Comparison of ENCODE assay signal across 13 cellular contexts in the genomic region with DNA sequence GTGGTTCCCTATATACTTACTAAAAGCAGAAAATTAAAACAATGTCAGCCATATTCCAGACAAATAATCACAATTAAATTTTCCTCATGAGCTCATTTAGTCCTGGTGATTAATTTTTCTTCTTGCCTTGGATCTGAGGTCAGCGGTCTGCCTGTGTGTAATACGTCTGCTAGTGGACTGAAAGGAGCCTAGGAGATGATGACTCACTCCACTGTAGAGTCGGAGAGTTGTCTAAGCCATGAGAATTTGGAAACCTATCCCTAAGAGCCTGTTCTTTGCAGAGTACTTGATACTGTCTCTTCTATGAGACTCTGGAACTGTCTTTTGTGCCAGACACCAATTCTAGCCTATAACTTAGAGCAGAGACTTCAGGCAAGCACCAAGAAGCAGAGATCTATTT.
DNase-seq lines count a peak whose midpoint lies in the region; ATAC-seq, FAIRE-seq and TF ChIP-seq lines count a peak whose summit lies in the region.
"Had no signal": no experiment of that assay in that cellular context is flagged by ENCODE, and none has a peak within 500 bp of the region (broad histone marks: within the 10 kb centered on the region; RNA-seq: fewer than 3 reads in every experiment).

No MANE protein-coding gene starts in this region.

- H2AK5ac ChIP-seq in trophoblast cell (ENCODE audit: low read length) = no peak overlapping the region

- no peak for TF ChIP-seq POLR2A in endothelial cell of umbilical vein (IDR thresholded peaks at IDR 0.05; ENCODE audit: low read depth, low read length)

- H4K12ac ChIP-seq in trophoblast cell (ENCODE audit: low read depth, low read length) = no peak overlapping the region

- H3K4me3 ChIP-seq in endothelial cell of umbilical vein (replicated peaks in 1 of 3; ENCODE audit: insufficient read depth in 1 of 3, low read depth in 1 of 3, low read length in 3 of 3) = no peak overlapping the region
- H3K4me3 ChIP-seq in trophoblast cell (ENCODE audit: low read depth, low read length) = no peak overlapping the region

- no TSS peak for BruUV-seq in endothelial cell of umbilical vein (replicated peaks; lab: Mats Ljungman, UMichigan)

- ATAC-seq in HG02870 (IDR thresholded peaks at IDR 0.05; ENCODE audit: unreplicated experiment) = no peak
- ATAC-seq in HG03469 (IDR thresholded peaks at IDR 0.05; ENCODE audit: unreplicated experiment) = no peak

- no peak overlapping the region for H4K8ac ChIP-seq in trophoblast cell (ENCODE audit: low read depth, low read length)

- no peak for FAIRE-seq in endothelial cell of umbilical vein (lab: Jason Lieb, UNC)

- dilution Hi-C loops in endothelial cell of umbilical vein (cut with MboI; ENCODE audit: extremely low pct_ligation_motif_present, low sequenced_read_pairs) = no loop called here

- intact Hi-C loops in endothelial cell of umbilical vein (cut with micrococcal nuclease) (no loop called here), posterior vena cava (cut with DNase I) (no loop called here)

- no peaks in the 10 kb centered on the region for H4K20me1 ChIP-seq in endothelial cell of umbilical vein (replicated peaks; ENCODE audit: control insufficient read depth, extremely low read depth, insufficient read depth, low read length)

- no peak overlapping the region for H4K91ac ChIP-seq in trophoblast cell (ENCODE audit: low read depth, low read length)

- no peaks in the 10 kb centered on the region for H3K9me1 ChIP-seq in endothelial cell of umbilical vein (replicated peaks; ENCODE audit: control insufficient read depth, extremely low read depth, insufficient read depth, low read length)

- H2AFZ ChIP-seq in endothelial cell of umbilical vein (ENCODE audit: low read depth, low read length) = peak overlapping the region; percentile 41
- no peak overlapping the region for H2AFZ ChIP-seq in trophoblast cell (ENCODE audit: insufficient read depth, low read length, poor library complexity)

- no peak overlapping the region for H3K23ac ChIP-seq in trophoblast cell (ENCODE audit: low read length)

- H3K79me1 ChIP-seq in trophoblast cell (ENCODE audit: low read length) = no peaks in the 10 kb centered on the region

- no CpG with 5 or more reads among the region's 3 CpGs for WGBS in trophoblast cell (ENCODE audit: extremely low coverage, insufficient coverage, insufficient read length)

- H3K9me3 ChIP-seq in endothelial cell of umbilical vein (replicated peaks; ENCODE audit: control insufficient read depth, insufficient read depth, low read length) (no peaks in the 10 kb centered on the region), trophoblast cell (ENCODE audit: insufficient read depth, low read depth, low read length) (peaks cover 2% of the 10 kb centered on the region)

- no peak overlapping the region for H2BK12ac ChIP-seq in trophoblast cell (ENCODE audit: low read length)

- H3K27me3 ChIP-seq in endothelial cell of umbilical vein (ENCODE audit: control insufficient read depth in 2 of 2, insufficient read depth in 2 of 2, low read length in 2 of 2) (no peaks in the 10 kb centered on the region), trophoblast cell (ENCODE audit: insufficient read depth, low read length) (no peaks in the 10 kb centered on the region)

- TF ChIP-seq CTCF in endothelial cell of umbilical vein (IDR thresholded peaks at IDR 0.05; ENCODE audit: extremely low read depth in 1 of 2, insufficient read depth in 1 of 2, low read depth in 1 of 2, low read length in 2 of 2) = no peak

- DNase-seq in ELR (ENCODE audit: low read depth) (peak; percentile 96), NCI-H226 (peak; percentile 74), endothelial cell of umbilical vein (ENCODE audit: low read depth, low spot score) (peak; percentile 24), trophoblast cell (peak; percentile 33 to 58), KG1 (lab: John Stamatoyannopoulos, UW) (no peak), posterior vena cava (ENCODE audit: low spot score) (no peak)
- DNase-seq: dermis blood vessel endothelial cell, DND-41, H9, NCI-H1436, nucleus accumbens had no signal

- CTCF ChIA-PET in endothelial cell of umbilical vein (lab: Charles Lee) = no interaction called here

- H3K18ac ChIP-seq in trophoblast cell (ENCODE audit: low read length) = no peak overlapping the region

- no peaks in the 10 kb centered on the region for H3K4me1 ChIP-seq in endothelial cell of umbilical vein (ENCODE audit: control insufficient read depth, extremely low read depth, insufficient read depth, low read length)
- no peaks in the 10 kb centered on the region for H3K4me1 ChIP-seq in trophoblast cell (ENCODE audit: control insufficient read depth in 1 of 2, insufficient read depth in 2 of 2, low read length in 2 of 2)

- H3K79me2 ChIP-seq in endothelial cell of umbilical vein (ENCODE audit: control insufficient read depth, insufficient read depth, low read length) (no peaks in the 10 kb centered on the region), trophoblast cell (ENCODE audit: control insufficient read depth, insufficient read depth, low read length, poor library complexity) (no peaks in the 10 kb centered on the region)

- H3K4me2 ChIP-seq in endothelial cell of umbilical vein (ENCODE audit: insufficient read depth, low read length) = no peak overlapping the region
- no peak overlapping the region for H3K4me2 ChIP-seq in trophoblast cell (ENCODE audit: low read length)

- H3K27ac ChIP-seq in endothelial cell of umbilical vein (ENCODE audit: insufficient read depth, low read depth, low read length) (no peak overlapping the region), trophoblast cell (ENCODE audit: low read depth, low read length) (no peak overlapping the region)

- no peak overlapping the region for H2BK120ac ChIP-seq in trophoblast cell (ENCODE audit: insufficient read depth, low read length, poor library complexity)

- no peak overlapping the region for H3K4ac ChIP-seq in trophoblast cell (ENCODE audit: low read depth, low read length)

- H2BK5ac ChIP-seq in trophoblast cell (ENCODE audit: low read depth, low read length, poor library complexity) = no peak overlapping the region

- no peaks in the 10 kb centered on the region for H3K36me3 ChIP-seq in endothelial cell of umbilical vein (ENCODE audit: control insufficient read depth in 2 of 2, extremely low read depth in 1 of 2, insufficient read depth in 2 of 2, low read length in 2 of 2)
- H3K36me3 ChIP-seq in trophoblast cell (ENCODE audit: control insufficient read depth in 1 of 2, insufficient read depth in 2 of 2, low read length in 2 of 2) = no peaks in the 10 kb centered on the region

- POLR2A ChIA-PET in endothelial cell of umbilical vein (lab: Charles Lee) = no interaction called here

- no peak overlapping the region for H3K9ac ChIP-seq in endothelial cell of umbilical vein (replicated peaks; ENCODE audit: extremely low read depth, insufficient read depth, low read length)
- no peak overlapping the region for H3K9ac ChIP-seq in trophoblast cell (ENCODE audit: low read length)

- no peak overlapping the region for H3K14ac ChIP-seq in trophoblast cell (ENCODE audit: low read length)

TF ChIP-seq in endothelial cell of umbilical vein, 7 proteins besides CTCF, POLR2A, EP300 and RAD21:
- TF ChIP-seq MYC (IDR thresholded peaks at IDR 0.05; ENCODE audit: low read depth, low read length) (no peak), POLR2AphosphoS5 (IDR thresholded peaks at IDR 0.05; ENCODE audit: insufficient read depth, low read depth, low read length) (no peak), FOS (IDR thresholded peaks at IDR 0.05; ENCODE audit: borderline replicate concordance, insufficient read depth, low read length) (peak; percentile 64)

Comparison
In these comparisons a context has a peak if more than half of its experiments do, and no peak if none do; other contexts are left out.
1. DNase-seq: peak in ELR (single experiment), NCI-H226 (single experiment), endothelial cell of umbilical vein (single experiment) and trophoblast cell (2 of 2); none in KG1 (single experiment) and posterior vena cava (single experiment).